In the genomic region with DNA sequence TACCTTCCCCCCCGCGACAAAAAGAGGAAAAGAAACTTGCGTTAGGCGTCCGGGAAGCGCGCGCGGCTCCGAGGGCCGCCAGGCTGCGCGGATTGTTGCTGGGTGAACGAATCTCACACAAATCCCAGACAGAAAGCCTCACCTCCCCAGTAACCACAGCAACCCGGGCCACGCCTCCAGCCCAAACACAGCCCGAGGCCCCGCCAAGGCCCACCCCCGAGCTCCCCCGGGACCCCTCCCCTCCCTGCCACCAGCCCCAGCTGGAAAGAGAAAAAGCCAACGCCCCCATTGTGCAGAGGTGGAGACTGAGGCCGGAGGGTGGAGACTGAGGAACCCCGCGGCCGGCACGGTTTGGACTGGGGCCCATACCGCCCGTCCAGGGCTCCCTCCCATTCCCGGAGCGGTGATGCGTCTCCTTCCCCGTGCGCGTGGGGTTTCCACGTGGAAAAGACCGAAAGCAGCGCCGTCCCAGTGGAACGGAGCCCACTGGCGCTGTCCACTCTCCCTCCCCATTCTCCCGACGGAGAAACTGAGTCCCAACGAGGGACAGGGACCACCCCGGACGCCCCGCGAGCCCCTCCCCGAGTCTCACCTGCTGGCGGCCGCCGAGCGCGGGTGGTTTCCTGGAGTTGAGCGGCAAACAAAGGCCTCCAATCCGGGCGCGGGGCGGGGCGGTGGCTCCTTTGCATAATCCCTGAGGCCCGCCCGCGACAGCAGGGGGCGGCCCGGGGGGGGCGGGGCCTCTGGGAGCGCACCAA, we compare ENCODE assay signal across 1 cellular context.
TF ChIP-seq lines count a peak whose summit lies in the region.

No MANE protein-coding gene starts in this region.

TF ChIP-seq in GM12878, 131 proteins besides CTCF, POLR2A, EP300 and RAD21 (continued from another document and continues in another):
- TF ChIP-seq ZNF687 (IDR thresholded peaks at IDR 0.05): 0 out of 2 replicates have a peak, but pooled peaks have one; percentile 10
- peak; percentile 51; the same call in 1 of the 2 replicates for TF ChIP-seq NFXL1 (IDR thresholded peaks at IDR 0.05; ENCODE audit: borderline replicate concordance)
- no peak; the same call in 1 of the 2 replicates for TF ChIP-seq HDGF (IDR thresholded peaks at IDR 0.05)
- peak; percentile 84 for TF ChIP-seq PML (IDR thresholded peaks at IDR 0.05; ENCODE audit: low read length)
- TF ChIP-seq KLF5 (IDR thresholded peaks at IDR 0.05; ENCODE audit: partially characterized antibody): no peak
- TF ChIP-seq CBX5 (IDR thresholded peaks at IDR 0.05; ENCODE audit: low read depth): 0 out of 2 replicates have a peak, but pooled peaks have one; percentile 75
- 0 out of 2 replicates have a peak, but pooled peaks have one; percentile 12 for TF ChIP-seq BCLAF1 (IDR thresholded peaks at IDR 0.05)
- TF ChIP-seq, protein P1, sequence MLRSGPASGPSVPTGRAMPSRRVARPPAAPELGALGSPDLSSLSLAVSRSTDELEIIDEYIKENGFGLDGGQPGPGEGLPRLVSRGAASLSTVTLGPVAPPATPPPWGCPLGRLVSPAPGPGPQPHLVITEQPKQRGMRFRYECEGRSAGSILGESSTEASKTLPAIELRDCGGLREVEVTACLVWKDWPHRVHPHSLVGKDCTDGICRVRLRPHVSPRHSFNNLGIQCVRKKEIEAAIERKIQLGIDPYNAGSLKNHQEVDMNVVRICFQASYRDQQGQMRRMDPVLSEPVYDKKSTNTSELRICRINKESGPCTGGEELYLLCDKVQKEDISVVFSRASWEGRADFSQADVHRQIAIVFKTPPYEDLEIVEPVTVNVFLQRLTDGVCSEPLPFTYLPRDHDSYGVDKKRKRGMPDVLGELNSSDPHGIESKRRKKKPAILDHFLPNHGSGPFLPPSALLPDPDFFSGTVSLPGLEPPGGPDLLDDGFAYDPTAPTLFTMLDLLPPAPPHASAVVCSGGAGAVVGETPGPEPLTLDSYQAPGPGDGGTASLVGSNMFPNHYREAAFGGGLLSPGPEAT (IDR thresholded peaks at IDR 0.05; ENCODE audit: low read depth): peak; percentile 85; the same call in 1 of the 2 replicates
- TF ChIP-seq, protein P2, sequence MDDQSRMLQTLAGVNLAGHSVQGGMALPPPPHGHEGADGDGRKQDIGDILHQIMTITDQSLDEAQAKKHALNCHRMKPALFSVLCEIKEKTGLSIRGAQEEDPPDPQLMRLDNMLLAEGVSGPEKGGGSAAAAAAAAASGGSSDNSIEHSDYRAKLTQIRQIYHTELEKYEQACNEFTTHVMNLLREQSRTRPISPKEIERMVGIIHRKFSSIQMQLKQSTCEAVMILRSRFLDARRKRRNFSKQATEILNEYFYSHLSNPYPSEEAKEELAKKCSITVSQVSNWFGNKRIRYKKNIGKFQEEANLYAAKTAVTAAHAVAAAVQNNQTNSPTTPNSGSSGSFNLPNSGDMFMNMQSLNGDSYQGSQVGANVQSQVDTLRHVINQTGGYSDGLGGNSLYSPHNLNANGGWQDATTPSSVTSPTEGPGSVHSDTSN (IDR thresholded peaks at IDR 0.05; ENCODE audit: insufficient replicate concordance, low read depth, low read length): peak; percentile 87
- peak; percentile 43; the same call in 1 of the 2 replicates for TF ChIP-seq CREM (IDR thresholded peaks at IDR 0.05; ENCODE audit: low read depth)
- peak; percentile 28 for TF ChIP-seq RELA (IDR thresholded peaks at IDR 0.05; ENCODE audit: borderline replicate concordance, partially characterized antibody)
- no peak for TF ChIP-seq CEBPZ (IDR thresholded peaks at IDR 0.05; ENCODE audit: low read depth, low read length)
- peak; percentile 84 for TF ChIP-seq BACH1 (IDR thresholded peaks at IDR 0.05; ENCODE audit: borderline replicate concordance)
- peak; percentile 38; the same call in 1 of the 2 replicates for TF ChIP-seq RCOR1 (conservative IDR thresholded peaks at IDR 0.05; ENCODE audit: low read depth, low read length)
- peak; percentile 83 for TF ChIP-seq MEF2B (IDR thresholded peaks at IDR 0.05; ENCODE audit: partially characterized antibody, poor library complexity, severe bottlenecking)
- TF ChIP-seq, protein P3, sequence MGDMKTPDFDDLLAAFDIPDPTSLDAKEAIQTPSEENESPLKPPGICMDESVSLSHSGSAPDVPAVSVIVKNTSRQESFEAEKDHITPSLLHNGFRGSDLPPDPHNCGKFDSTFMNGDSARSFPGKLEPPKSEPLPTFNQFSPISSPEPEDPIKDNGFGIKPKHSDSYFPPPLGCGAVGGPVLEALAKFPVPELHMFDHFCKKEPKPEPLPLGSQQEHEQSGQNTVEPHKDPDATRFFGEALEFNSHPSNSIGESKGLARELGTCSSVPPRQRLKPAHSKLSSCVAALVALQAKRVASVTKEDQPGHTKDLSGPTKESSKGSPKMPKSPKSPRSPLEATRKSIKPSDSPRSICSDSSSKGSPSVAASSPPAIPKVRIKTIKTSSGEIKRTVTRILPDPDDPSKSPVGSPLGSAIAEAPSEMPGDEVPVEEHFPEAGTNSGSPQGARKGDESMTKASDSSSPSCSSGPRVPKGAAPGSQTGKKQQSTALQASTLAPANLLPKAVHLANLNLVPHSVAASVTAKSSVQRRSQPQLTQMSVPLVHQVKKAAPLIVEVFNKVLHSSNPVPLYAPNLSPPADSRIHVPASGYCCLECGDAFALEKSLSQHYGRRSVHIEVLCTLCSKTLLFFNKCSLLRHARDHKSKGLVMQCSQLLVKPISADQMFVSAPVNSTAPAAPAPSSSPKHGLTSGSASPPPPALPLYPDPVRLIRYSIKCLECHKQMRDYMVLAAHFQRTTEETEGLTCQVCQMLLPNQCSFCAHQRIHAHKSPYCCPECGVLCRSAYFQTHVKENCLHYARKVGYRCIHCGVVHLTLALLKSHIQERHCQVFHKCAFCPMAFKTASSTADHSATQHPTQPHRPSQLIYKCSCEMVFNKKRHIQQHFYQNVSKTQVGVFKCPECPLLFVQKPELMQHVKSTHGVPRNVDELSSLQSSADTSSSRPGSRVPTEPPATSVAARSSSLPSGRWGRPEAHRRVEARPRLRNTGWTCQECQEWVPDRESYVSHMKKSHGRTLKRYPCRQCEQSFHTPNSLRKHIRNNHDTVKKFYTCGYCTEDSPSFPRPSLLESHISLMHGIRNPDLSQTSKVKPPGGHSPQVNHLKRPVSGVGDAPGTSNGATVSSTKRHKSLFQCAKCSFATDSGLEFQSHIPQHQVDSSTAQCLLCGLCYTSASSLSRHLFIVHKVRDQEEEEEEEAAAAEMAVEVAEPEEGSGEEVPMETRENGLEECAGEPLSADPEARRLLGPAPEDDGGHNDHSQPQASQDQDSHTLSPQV (IDR thresholded peaks at IDR 0.05): no peak
- TF ChIP-seq E2F4 (IDR thresholded peaks at IDR 0.05; ENCODE audit: low read depth, low read length): peak; percentile 16; the same call in 1 of the 2 replicates
- TF ChIP-seq EGR1 (IDR thresholded peaks at IDR 0.05; ENCODE audit: borderline replicate concordance in 1 of 2, low read depth in 2 of 2, low read length in 2 of 2): peak in 1 of 2 experiments; percentile 5; a peak in 1 of 3 replicates
- TF ChIP-seq, protein P4, sequence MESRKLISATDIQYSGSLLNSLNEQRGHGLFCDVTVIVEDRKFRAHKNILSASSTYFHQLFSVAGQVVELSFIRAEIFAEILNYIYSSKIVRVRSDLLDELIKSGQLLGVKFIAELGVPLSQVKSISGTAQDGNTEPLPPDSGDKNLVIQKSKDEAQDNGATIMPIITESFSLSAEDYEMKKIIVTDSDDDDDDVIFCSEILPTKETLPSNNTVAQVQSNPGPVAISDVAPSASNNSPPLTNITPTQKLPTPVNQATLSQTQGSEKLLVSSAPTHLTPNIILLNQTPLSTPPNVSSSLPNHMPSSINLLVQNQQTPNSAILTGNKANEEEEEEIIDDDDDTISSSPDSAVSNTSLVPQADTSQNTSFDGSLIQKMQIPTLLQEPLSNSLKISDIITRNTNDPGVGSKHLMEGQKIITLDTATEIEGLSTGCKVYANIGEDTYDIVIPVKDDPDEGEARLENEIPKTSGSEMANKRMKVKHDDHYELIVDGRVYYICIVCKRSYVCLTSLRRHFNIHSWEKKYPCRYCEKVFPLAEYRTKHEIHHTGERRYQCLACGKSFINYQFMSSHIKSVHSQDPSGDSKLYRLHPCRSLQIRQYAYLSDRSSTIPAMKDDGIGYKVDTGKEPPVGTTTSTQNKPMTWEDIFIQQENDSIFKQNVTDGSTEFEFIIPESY (IDR thresholded peaks at IDR 0.05): no peak
- TF ChIP-seq TBL1XR1 (IDR thresholded peaks at IDR 0.05; ENCODE audit: low read depth, low read length): 0 out of 2 replicates have a peak, but pooled peaks have one; percentile 57
- peak; percentile 95 for TF ChIP-seq IKZF1 (conservative IDR thresholded peaks at IDR 0.05)
- 0 out of 2 replicates have a peak, but pooled peaks have one; percentile 56 for TF ChIP-seq TCF3 (IDR thresholded peaks at IDR 0.05; ENCODE audit: borderline replicate concordance, insufficient read depth, low read depth, low read length)
